16 cellular contexts compared by ENCODE assay signal in the genomic region with DNA sequence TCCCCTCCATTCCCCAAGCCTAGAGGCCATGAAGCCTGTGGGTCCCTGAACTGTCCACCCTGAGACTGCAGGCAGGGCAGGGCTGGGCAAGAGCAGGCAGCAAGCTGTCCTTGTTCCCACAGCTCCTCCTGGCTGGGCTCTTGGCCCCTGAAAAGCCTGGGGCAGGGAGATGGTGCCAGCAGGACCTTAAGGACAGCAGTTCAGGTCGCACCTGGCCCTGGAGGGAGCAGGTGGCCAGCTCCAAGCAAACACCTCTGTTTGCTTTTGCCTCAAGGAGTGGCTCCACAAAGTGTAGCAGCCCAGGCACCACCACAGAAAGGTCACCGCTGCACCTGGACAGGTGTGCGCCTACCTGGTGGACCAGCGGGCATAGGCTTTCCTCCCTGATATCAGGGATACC. TPM values are rescaled to one million over a fixed set of nuclear protein-coding genes. Genes with fewer than 3 reads are reported as not detected.
DNase-seq lines count a peak whose midpoint lies in the region; TF ChIP-seq lines count a peak whose summit lies in the region.
"Had no signal": no experiment of that assay in that cellular context is flagged by ENCODE, and none has a peak within 500 bp of the region (broad histone marks: within the 10 kb centered on the region; RNA-seq: fewer than 3 reads in every experiment).

No MANE protein-coding gene starts in this region.

- no peaks in the 10 kb centered on the region for H3K36me3 ChIP-seq in stomach
- H3K36me3 ChIP-seq: Peyer's patch, SJCRH30 had no signal

- TF ChIP-seq POLR2A in stomach (IDR thresholded peaks at IDR 0.05): no peak

- intact Hi-C loops in stomach (cut with DNase I; ENCODE audit: low total_unique reads): no loop called here

- H3K4me3 ChIP-seq in stomach: no peak overlapping the region
- H3K4me3 ChIP-seq: Peyer's patch, SJCRH30 had no signal

- TF ChIP-seq EP300 in stomach (IDR thresholded peaks at IDR 0.05): no peak

- no peaks in the 10 kb centered on the region for H3K9me3 ChIP-seq in stomach
- H3K9me3 ChIP-seq: Peyer's patch, SJCRH30 had no signal

- H3K4me1 ChIP-seq in stomach: peaks cover 4 to 29% (median 27%) of the 10 kb centered on the region in 4 donors
- H3K4me1 ChIP-seq: SJCRH30 had no signal

- H3K27ac ChIP-seq in stomach: no peak overlapping the region
- H3K27ac ChIP-seq: Peyer's patch, SJCRH30 had no signal

- peaks cover 0 to 63% (median 14%) of the 10 kb centered on the region in 3 donors for H3K27me3 ChIP-seq in stomach
- H3K27me3 ChIP-seq: Peyer's patch, SJCRH30 had no signal

- no peak for TF ChIP-seq CTCF in stomach (IDR thresholded peaks at IDR 0.05)

- 20 to 71% (median 40%) methylated on average over 1 to 4 of the region's 4 CpGs for WGBS in stomach, 5 donors

- DNase-seq in NCI-H748 (lab: John Stamatoyannopoulos, UW; ENCODE audit: unreplicated experiment): peak; percentile 87
- DNase-seq in NCI-H748 treated with DMSO at 0.1 percent for 48 hours (lab: John Stamatoyannopoulos, UW): no peak
- peak; percentile 27 for DNase-seq in NCI-H2029 treated with DMSO at 0.1 percent for 48 hours (lab: John Stamatoyannopoulos, UW)
- peak; percentile 11 for DNase-seq in RPMI8226
- DNase-seq in stomach: peak; percentile 82
- DNase-seq in DMS79 (lab: John Stamatoyannopoulos, UW): no peak
- no peak for DNase-seq in superior temporal gyrus (ENCODE audit: extremely low spot score)
- DNase-seq in NCI-H1048 (lab: John Stamatoyannopoulos, UW): no peak
- DNase-seq: Calu3, HFFc6, Karpas-422, NCI-H1694 treated with DMSO at 0.1 percent for 48 hours, NCI-H526, Peyer's patch, SJCRH30, SW 1271 had no signal

RNA-seq across cellular contexts. Expression of gene RET, which starts 5.2 kb away (rescaled TPM):
- total RNA-seq in stomach: 1 to 10 TPM in 3 of 5 donors, not detected in 2; 3.1 to 9.8 (median 3.2) TPM
- 1 to 10 TPM in 1 of 3 donors, under 1 TPM in 2; 0.31 to 1.9 (median 0.93) TPM for polyA plus RNA-seq in stomach
- total RNA-seq: Calu3 had no signal

RNA-seq across cellular contexts. Expression of gene CSGALNACT2, which starts 56.2 kb away (rescaled TPM):
- 10 to 100 TPM in 2 of 5 donors, 1 to 10 TPM in 3; 2.0 to 30.1 (median 8.9) TPM for total RNA-seq in stomach
- polyA plus RNA-seq in stomach: 10 to 100 TPM in 1 of 3 donors, 1 to 10 TPM in 2; 4.1 to 10.7 (median 6.7) TPM

Comparison
In these comparisons a context has a peak if more than half of its experiments do, and no peak if none do; other contexts are left out.
1. DNase-seq: peak in NCI-H748 (single experiment), NCI-H2029 treated with DMSO at 0.1 percent for 48 hours (single experiment), RPMI8226 (single experiment) and stomach (single experiment); none in NCI-H748 treated with DMSO at 0.1 percent for 48 hours (single experiment), DMS79 (single experiment), superior temporal gyrus (single experiment) and NCI-H1048 (single experiment).